7 cellular contexts compared by ENCODE assay signal in genomic region chr2:222318712-222319575, GRCh38. TPM values are rescaled to one million over a fixed set of nuclear protein-coding genes. Genes with fewer than 3 reads are reported as not detected.
A peak's percentile ranks its signal among the peaks of the same experiment; 100 is the strongest.
DNase-seq lines count a peak whose midpoint lies in the region; ATAC-seq and TF ChIP-seq lines count a peak whose summit lies in the region.

No MANE protein-coding gene starts in this region.

- WGBS in HUES64: under 1% methylated on average over 99 of the region's 103 CpGs

- H3K9me3 Mint-ChIP-seq in endothelial cell (ENCODE audit: unreplicated experiment): no peaks in the 10 kb centered on the region
- peaks cover 0 to 4% (median 0%) of the 10 kb centered on the region in 7 donors for H3K9me3 Mint-ChIP-seq in naive B cell

- no peak overlapping the region for H3K9ac ChIP-seq in HUES64 (ENCODE audit: low read depth, low read length)
- peak overlapping the region; percentile 54 for H3K9ac ChIP-seq in SK-N-MC (ENCODE audit: insufficient read length)

- peaks cover 94% of the 10 kb centered on the region for H3K27me3 ChIP-seq in HUES64 (ENCODE audit: insufficient read depth, low read length)

- DNase-seq in SK-N-MC (ENCODE audit: low read depth, low spot score) (no peak), endothelial cell (ENCODE audit: low spot score) (no peak), naive B cell (no peak), iPS-NIHi11 (ENCODE audit: low spot score) (no peak)

- H3K27ac Mint-ChIP-seq in endothelial cell (ENCODE audit: unreplicated experiment): no peak overlapping the region
- no peak overlapping the region for H3K27ac Mint-ChIP-seq in naive B cell

- H3K4me3 ChIP-seq in HUES64 (ENCODE audit: low read length) (peak overlapping the region; percentile 69), SK-N-MC (peak overlapping the region; percentile 92)

- H3K9me3 ChIP-seq in HUES64 (ENCODE audit: insufficient read depth, low read depth, low read length) (no peaks in the 10 kb centered on the region), SK-N-MC (ENCODE audit: low read depth, low read length) (no peaks in the 10 kb centered on the region)

- ATAC-seq in GM21529 (IDR thresholded peaks at IDR 0.05; ENCODE audit: unreplicated experiment) (peak; percentile 46), naive B cell (ENCODE audit: low read depth in 2 of 2) (peak; percentile 58 to 62)

- H3K27me3 Mint-ChIP-seq in endothelial cell (ENCODE audit: unreplicated experiment) (peaks cover 11% of the 10 kb centered on the region), naive B cell (peaks cover 54 to 64% (median 56%) of the 10 kb centered on the region in 3 donors)

- no peak overlapping the region for H3K27ac ChIP-seq in HUES64 (ENCODE audit: low read depth, low read length)
- no peak overlapping the region for H3K27ac ChIP-seq in SK-N-MC

- H3K4me3 Mint-ChIP-seq in endothelial cell (ENCODE audit: unreplicated experiment) (peak overlapping the region; percentile 86), naive B cell (peak overlapping the region in 7 of 8 donors; percentile 47 to 84 (median 78))

- H3K36me3 Mint-ChIP-seq in endothelial cell (ENCODE audit: low read depth, unreplicated experiment) (peaks cover 3% of the 10 kb centered on the region), naive B cell (peaks cover 0 to 4% of the 10 kb centered on the region in 2 donors)

- TF ChIP-seq CTCF in GM12874 (IDR thresholded peaks at IDR 0.05; ENCODE audit: insufficient read depth, low read depth, low read length) (peak; percentile 75), endothelial cell (IDR thresholded peaks at IDR 0.05; ENCODE audit: unreplicated experiment) (peak; percentile 28)

- H3K4me1 Mint-ChIP-seq in endothelial cell (ENCODE audit: unreplicated experiment) (peaks cover 5% of the 10 kb centered on the region), naive B cell (peaks cover 6 to 12% (median 11%) of the 10 kb centered on the region in 3 donors)

- H3K36me3 ChIP-seq in HUES64 (ENCODE audit: insufficient read depth, low read length) (no peaks in the 10 kb centered on the region), SK-N-MC (ENCODE audit: insufficient read depth, low read length) (no peaks in the 10 kb centered on the region)

- peaks cover 9% of the 10 kb centered on the region for H3K4me1 ChIP-seq in HUES64 (ENCODE audit: insufficient read depth, low read length)

RNA-seq across cellular contexts. Expression of gene PAX3, which starts 20.1 kb away (rescaled TPM):
- polyA plus RNA-seq in HUES64 (2013, experiment 1 of 2): 5.0 TPM
- polyA plus RNA-seq in HUES64 (2013, experiment 2 of 2): 9.9 TPM
- 16.5 TPM for total RNA-seq in endothelial cell (ENCODE audit: unreplicated experiment)
- polyA plus RNA-seq in naive B cell (ENCODE audit: low read depth in 6 of 6): not detected
